11 cellular contexts compared by ENCODE assay signal in the genomic region with DNA sequence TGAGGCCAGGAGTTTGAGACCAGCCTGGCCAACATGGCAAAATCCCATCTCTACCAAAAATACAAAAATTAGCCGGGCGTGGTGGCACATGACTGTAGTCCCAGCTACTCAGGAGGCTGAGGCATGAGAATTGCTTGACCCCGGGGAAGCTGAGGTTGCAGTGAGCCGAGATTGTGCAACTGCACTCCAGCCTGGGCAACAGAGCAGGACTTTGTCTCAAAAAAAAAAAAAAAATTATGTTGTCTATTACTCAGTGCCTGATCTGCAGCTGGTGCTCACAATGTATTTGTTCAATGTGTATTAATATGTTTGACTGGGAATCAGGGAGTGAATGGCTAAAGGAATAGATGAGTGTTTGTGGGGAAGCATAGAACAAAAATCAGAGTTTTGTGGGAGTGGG. TPM values are rescaled to one million over a fixed set of nuclear protein-coding genes. Genes with fewer than 3 reads are reported as not detected.
DNase-seq lines count a peak whose midpoint lies in the region; ATAC-seq and TF ChIP-seq lines count a peak whose summit lies in the region.
"Not testable (repeated sequence)": the region's sequence is repeated elsewhere in the genome, so short reads cannot be mapped to it uniquely, and the experiment has no call there.
"Had no signal": no experiment of that assay in that cellular context is flagged by ENCODE, and none has a peak within 500 bp of the region (broad histone marks: within the 10 kb centered on the region; RNA-seq: fewer than 3 reads in every experiment).

No MANE protein-coding gene starts in this region.

- peak in 1 of 2 donors; percentile 49 for TF ChIP-seq EP300 in tibial nerve (IDR thresholded peaks at IDR 0.05)

- CTCF ChIA-PET in mammary epithelial cell (lab: Charles Lee; ENCODE audit: low non-redundant PET), result not testable (repeated sequence)

- H4K20me1 ChIP-seq in mammary epithelial cell (ENCODE audit: insufficient read depth, low read length), result not testable (repeated sequence)

- H3K4me1 ChIP-seq in mammary epithelial cell (ENCODE audit: insufficient read depth, low read length); right cardiac atrium (ENCODE audit: control insufficient read depth, insufficient read depth, low read length): not testable (repeated sequence)
- H3K4me1 ChIP-seq in right lobe of liver, result peaks cover 0 to 20% (median 0%) of the 10 kb centered on the region in 4 donors
- peaks cover 0 to 20% (median under 1%) of the 10 kb centered on the region in 4 donors for H3K4me1 ChIP-seq in tibial nerve

- in situ Hi-C loops in SK-MEL-5 (cut with HindIII; ENCODE audit: low pct_unique_long_range_greater_than_20kb, low sequenced_read_pairs); mammary epithelial cell (cut with MboI; ENCODE audit: low sequenced_read_pairs in 2 of 2): not testable (repeated sequence)

- peak; percentile 80 for DNase-seq in CD14-positive monocyte (ENCODE audit: low spot score)
- DNase-seq in HL-60 (ENCODE audit: low read depth in 1 of 2, low spot score in 1 of 2), result peak; percentile 26 to 37
- DNase-seq in SK-MEL-5 (ENCODE audit: low read depth, low spot score), result peak; percentile 59
- DNase-seq in mammary epithelial cell, result peak; percentile 40
- DNase-seq in fibroblast of the aortic adventitia (ENCODE audit: low read depth), result peak; percentile 13
- peak; percentile 50 to 68 (median 59) for DNase-seq in right cardiac atrium
- DNase-seq in right lobe of liver, result peak; percentile 59 to 77 (median 65)
- DNase-seq in tibial nerve (ENCODE audit: low spot score in 2 of 2), result peak; percentile 18 to 26

- peak in 1 of 2 donors; percentile 6 for ATAC-seq in right cardiac atrium
- ATAC-seq in right lobe of liver, result peak; percentile 62 to 80 (median 75)

- H3K36me3 Mint-ChIP-seq in CD14-positive monocyte, result not testable (repeated sequence)

- not testable (repeated sequence) for H3K4me2 ChIP-seq in mammary epithelial cell (ENCODE audit: insufficient read depth, low read depth, low read length)

- WGBS in mammary epithelial cell (ENCODE audit: low coverage, missing lambda C conversion rate), result 80% methylated on average over 2 of the region's 4 CpGs
- WGBS in right cardiac atrium, result 68% methylated on average over 4 of the region's 4 CpGs
- 21% methylated on average over 4 of the region's 4 CpGs for WGBS in right lobe of liver (ENCODE audit: insufficient coverage, low coverage, low lambda C conversion rate, missing lambda C conversion rate)
- WGBS in tibial nerve, 2 donors, result 26 to 32% methylated on average over 4 of the region's 4 CpGs

- dilution Hi-C loops in mammary epithelial cell (cut with HindIII; ENCODE audit: low sequenced_read_pairs), result not testable (repeated sequence)

- H2AFZ ChIP-seq in mammary epithelial cell (ENCODE audit: low read depth, low read length), result not testable (repeated sequence)

- peaks cover 14 to 21% (median 20%) of the 10 kb centered on the region in 3 donors for H3K27me3 Mint-ChIP-seq in CD14-positive monocyte (ENCODE audit: low read depth in 3 of 3)

- H3K9me3 ChIP-seq in mammary epithelial cell (replicated peaks; ENCODE audit: insufficient read depth, low read length); right cardiac atrium (ENCODE audit: control insufficient read depth, low read length); right lobe of liver; tibial nerve: not testable (repeated sequence)

- peak overlapping the region; percentile 89 to 96 (median 93) for H3K27ac Mint-ChIP-seq in CD14-positive monocyte

- not testable (repeated sequence) for H3K27ac ChIP-seq in HL-60 (replicated peaks); mammary epithelial cell (ENCODE audit: insufficient read depth, low read depth, low read length); right cardiac atrium (ENCODE audit: low read length)
- H3K27ac ChIP-seq in right lobe of liver (peak overlapping the region in 2 of 3 donors; percentile 22 to 57), tibial nerve (peak overlapping the region in 2 of 4 donors; percentile 74 to 80)

- intact Hi-C loops in CD14-positive monocyte (cut with micrococcal nuclease); mammary epithelial cell (cut with micrococcal nuclease); right cardiac atrium (cut with DNase I); right lobe of liver (cut with DNase I): not testable (repeated sequence)

- not testable (repeated sequence) for H3K27me3 ChIP-seq in HL-60 (ENCODE audit: insufficient read depth, poor library complexity, severe bottlenecking); mammary epithelial cell (ENCODE audit: insufficient read depth, low read length); right cardiac atrium (ENCODE audit: control insufficient read depth, insufficient read depth); right lobe of liver; tibial nerve

- H3K36me3 ChIP-seq in mammary epithelial cell (ENCODE audit: insufficient read depth, low read length); right lobe of liver; tibial nerve: not testable (repeated sequence)

- peak overlapping the region; percentile 10 to 60 for H3K4me3 Mint-ChIP-seq in CD14-positive monocyte

- not testable (repeated sequence) for BruUV-seq in mammary epithelial cell (replicated peaks; lab: Mats Ljungman, UMichigan)

- TF ChIP-seq CTCF in CD14-positive monocyte (IDR thresholded peaks at IDR 0.05); HL-60 (IDR thresholded peaks at IDR 0.05; ENCODE audit: insufficient read depth, low read length); mammary epithelial cell (conservative IDR thresholded peaks at IDR 0.05 in 1 of 2, IDR thresholded peaks at IDR 0.05 in 1 of 2; ENCODE audit: extremely low read depth in 1 of 2, insufficient read depth in 1 of 2, low read depth in 1 of 2, low read length in 2 of 2); fibroblast of the aortic adventitia (IDR thresholded peaks at IDR 0.05; ENCODE audit: insufficient read depth, low read length); right lobe of liver (IDR thresholded peaks at IDR 0.05); tibial nerve (IDR thresholded peaks at IDR 0.05): not testable (repeated sequence)

- not testable (repeated sequence) for H3K4me3 ChIP-seq in HL-60 (replicated peaks; ENCODE audit: insufficient read depth, low read length); mammary epithelial cell (replicated peaks in 1 of 3; ENCODE audit: insufficient read depth in 1 of 3, low read depth in 2 of 3, low read length in 3 of 3); fibroblast of the aortic adventitia (ENCODE audit: low read depth, low read length); right cardiac atrium (ENCODE audit: low read length); right lobe of liver; tibial nerve

- H3K4me1 Mint-ChIP-seq in CD14-positive monocyte, result peaks cover 45% of the 10 kb centered on the region

- H3K9ac ChIP-seq in mammary epithelial cell (ENCODE audit: insufficient read depth, low read length), result not testable (repeated sequence)

- not testable (repeated sequence) for TF ChIP-seq POLR2A in right lobe of liver (IDR thresholded peaks at IDR 0.05); tibial nerve (IDR thresholded peaks at IDR 0.05)

- H3K79me2 ChIP-seq in mammary epithelial cell (ENCODE audit: insufficient read depth, low read length), result not testable (repeated sequence)

- H3K9me3 Mint-ChIP-seq in CD14-positive monocyte, result not testable (repeated sequence)

RNA-seq across cellular contexts. Expression of gene BLOC1S2, which starts 5.8 kb away (rescaled TPM):
- polyA plus RNA-seq in CD14-positive monocyte (100 to 1,000 TPM; 111 to 142 TPM), mammary epithelial cell (39.9 TPM), right cardiac atrium (26.8 TPM)
- total RNA-seq in SK-MEL-5 (2014; rRNA removed; shearing (Covaris generic)), result 48.6 and 55.5 TPM in 2 replicates
- 24.8 and 36.2 TPM in 2 replicates for polyA plus RNA-seq in SK-MEL-5 (2015; cell fraction: cytosol; rRNA removed)
- polyA plus RNA-seq in SK-MEL-5 (2015; cell fraction: nucleus; rRNA removed), result 23.1 and 30.1 TPM in 2 replicates
- total RNA-seq in mammary epithelial cell (10 to 100 TPM; 65.0 to 81.4 TPM), fibroblast of the aortic adventitia (ENCODE audit: low replicate concordance) (56.8 and 68.8 TPM in 2 replicates), right cardiac atrium (10 to 100 TPM; 18.6 to 26.1 (median 21.9) TPM), right lobe of liver (10 to 100 TPM; 13.7 to 26.4 (median 22.0) TPM), tibial nerve (10 to 100 TPM; 15.3 to 39.0 (median 26.6) TPM)
- 24.4 TPM for polyA minus RNA-seq in mammary epithelial cell

RNA-seq across cellular contexts. Expression of gene CWF19L1, which starts 24.8 kb away (rescaled TPM):
- 10 to 100 TPM; 22.2 to 29.3 TPM for polyA plus RNA-seq in CD14-positive monocyte
- total RNA-seq in SK-MEL-5 (2014; rRNA removed; shearing (Covaris generic)), result 33.6 and 40.8 TPM in 2 replicates
- polyA plus RNA-seq in SK-MEL-5 (2015; cell fraction: cytosol; rRNA removed), result 19.8 and 23.7 TPM in 2 replicates
- 24.2 and 30.8 TPM in 2 replicates for polyA plus RNA-seq in SK-MEL-5 (2015; cell fraction: nucleus; rRNA removed)
- total RNA-seq in mammary epithelial cell, result 10 to 100 TPM; 17.0 to 30.0 TPM
- polyA plus RNA-seq in mammary epithelial cell, result 13.9 TPM
- 41.0 TPM for polyA minus RNA-seq in mammary epithelial cell
- 15.0 and 28.1 TPM in 2 replicates for total RNA-seq in fibroblast of the aortic adventitia (ENCODE audit: low replicate concordance)
- total RNA-seq in right cardiac atrium, result 10 to 100 TPM; 13.2 to 15.5 (median 14.3) TPM
- 14.4 TPM for polyA plus RNA-seq in right cardiac atrium
- total RNA-seq in right lobe of liver, result 10 to 100 TPM in 1 of 6 experiments, 1 to 10 TPM in 5; 7.7 to 10.7 (median 8.4) TPM
- total RNA-seq in tibial nerve, result 10 to 100 TPM; 21.9 to 35.9 (median 26.1) TPM

RNA-seq across cellular contexts. Expression of gene PKD2L1, which starts 37.8 kb away (rescaled TPM):
- polyA plus RNA-seq in CD14-positive monocyte, result 1 to 10 TPM in 1 of 2 donors, not detected in 1; 1.5 TPM
- not detected in 2 replicates for total RNA-seq in SK-MEL-5 (2014; rRNA removed; shearing (Covaris generic))
- polyA plus RNA-seq in SK-MEL-5 (2015; cell fraction: cytosol; rRNA removed), result not detected in 2 replicates
- 0.12 TPM in 1 of 2 replicates, not detected in the other for polyA plus RNA-seq in SK-MEL-5 (2015; cell fraction: nucleus; rRNA removed)
- total RNA-seq in mammary epithelial cell, result not detected
- polyA plus RNA-seq in mammary epithelial cell, result not detected
- polyA minus RNA-seq in mammary epithelial cell, result not detected
- not detected in 2 replicates for total RNA-seq in fibroblast of the aortic adventitia (ENCODE audit: low replicate concordance)
- total RNA-seq in right cardiac atrium, result not detected
- polyA plus RNA-seq in right cardiac atrium, result not detected
- under 1 TPM in 3 of 6 experiments, not detected in 3; 0.12 to 0.26 (median 0.22) TPM for total RNA-seq in right lobe of liver
- under 1 TPM in 1 of 4 donors, not detected in 3; 0.42 TPM for total RNA-seq in tibial nerve
- total RNA-seq: G401, H4, PC-3 had no signal

RNA-seq across cellular contexts. Expression of gene SCD, which starts 54.8 kb away (rescaled TPM):
- polyA plus RNA-seq in CD14-positive monocyte (1 to 10 TPM; 1.0 to 3.4 TPM), mammary epithelial cell (1,049 TPM), right cardiac atrium (116 TPM)
- total RNA-seq in SK-MEL-5 (2014; rRNA removed; shearing (Covaris generic)), result 867 and 870 TPM in 2 replicates
- polyA plus RNA-seq in SK-MEL-5 (2015; cell fraction: cytosol; rRNA removed), result 512 and 677 TPM in 2 replicates
- 140 and 171 TPM in 2 replicates for polyA plus RNA-seq in SK-MEL-5 (2015; cell fraction: nucleus; rRNA removed)
- total RNA-seq in mammary epithelial cell (100 to 1,000 TPM; 348 to 939 TPM), fibroblast of the aortic adventitia (ENCODE audit: low replicate concordance) (99.9 and 283 TPM in 2 replicates), right cardiac atrium (10 to 100 TPM; 12.2 to 45.4 (median 23.4) TPM), right lobe of liver (100 to 1,000 TPM in 4 of 6 experiments, 10 to 100 TPM in 2; 38.3 to 599 (median 220) TPM), tibial nerve (100 to 1,000 TPM; 118 to 500 (median 249) TPM)
- 2,037 TPM for polyA minus RNA-seq in mammary epithelial cell

Comparison
In these comparisons a context has a peak if more than half of its experiments do, and no peak if none do; other contexts are left out.
1. DNase-seq: peak in every context shown above with its lines; median percentile 80 in CD14-positive monocyte; 65 in right lobe of liver; 59 in SK-MEL-5; 59 in right cardiac atrium; 40 in mammary epithelial cell; 32 in HL-60; 22 in tibial nerve; 13 in fibroblast of the aortic adventitia.